ENCODE assay signal across 2 cellular contexts in genomic region chr5:150454492-150455229, GRCh38.
TF ChIP-seq lines count a peak whose summit lies in the region.

No MANE protein-coding gene starts in this region.

TF ChIP-seq in HepG2, 621 proteins besides CTCF, POLR2A, EP300 and RAD21:
- TF ChIP-seq, protein P1, sequence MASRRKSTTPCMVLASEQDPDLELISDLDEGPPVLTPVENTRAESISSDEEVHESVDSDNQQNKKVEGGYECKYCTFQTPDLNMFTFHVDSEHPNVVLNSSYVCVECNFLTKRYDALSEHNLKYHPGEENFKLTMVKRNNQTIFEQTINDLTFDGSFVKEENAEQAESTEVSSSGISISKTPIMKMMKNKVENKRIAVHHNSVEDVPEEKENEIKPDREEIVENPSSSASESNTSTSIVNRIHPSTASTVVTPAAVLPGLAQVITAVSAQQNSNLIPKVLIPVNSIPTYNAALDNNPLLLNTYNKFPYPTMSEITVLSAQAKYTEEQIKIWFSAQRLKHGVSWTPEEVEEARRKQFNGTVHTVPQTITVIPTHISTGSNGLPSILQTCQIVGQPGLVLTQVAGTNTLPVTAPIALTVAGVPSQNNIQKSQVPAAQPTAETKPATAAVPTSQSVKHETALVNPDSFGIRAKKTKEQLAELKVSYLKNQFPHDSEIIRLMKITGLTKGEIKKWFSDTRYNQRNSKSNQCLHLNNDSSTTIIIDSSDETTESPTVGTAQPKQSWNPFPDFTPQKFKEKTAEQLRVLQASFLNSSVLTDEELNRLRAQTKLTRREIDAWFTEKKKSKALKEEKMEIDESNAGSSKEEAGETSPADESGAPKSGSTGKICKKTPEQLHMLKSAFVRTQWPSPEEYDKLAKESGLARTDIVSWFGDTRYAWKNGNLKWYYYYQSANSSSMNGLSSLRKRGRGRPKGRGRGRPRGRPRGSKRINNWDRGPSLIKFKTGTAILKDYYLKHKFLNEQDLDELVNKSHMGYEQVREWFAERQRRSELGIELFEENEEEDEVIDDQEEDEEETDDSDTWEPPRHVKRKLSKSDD (CRISPR knock-in tag; IDR thresholded peaks at IDR 0.05; ENCODE audit: low read depth): no peak
- no peak for TF ChIP-seq ZNF569 (CRISPR knock-in tag; IDR thresholded peaks at IDR 0.05; ENCODE audit: borderline replicate concordance)
- no peak for TF ChIP-seq CBFB (CRISPR knock-in tag; IDR thresholded peaks at IDR 0.05)
- no peak for TF ChIP-seq ZNF782 (CRISPR knock-in tag; IDR thresholded peaks at IDR 0.05; ENCODE audit: borderline replicate concordance)
- TF ChIP-seq SOX6 (IDR thresholded peaks at IDR 0.05): no peak
- no peak for TF ChIP-seq SOX6 (CRISPR knock-in tag; IDR thresholded peaks at IDR 0.05)
- no peak for TF ChIP-seq TCF7 (IDR thresholded peaks at IDR 0.05; ENCODE audit: low read depth)
- no peak for TF ChIP-seq ONECUT2 (CRISPR knock-in tag; IDR thresholded peaks at IDR 0.05)
- no peak for TF ChIP-seq ZNF124 (CRISPR knock-in tag; IDR thresholded peaks at IDR 0.05)
- TF ChIP-seq, protein P2, sequence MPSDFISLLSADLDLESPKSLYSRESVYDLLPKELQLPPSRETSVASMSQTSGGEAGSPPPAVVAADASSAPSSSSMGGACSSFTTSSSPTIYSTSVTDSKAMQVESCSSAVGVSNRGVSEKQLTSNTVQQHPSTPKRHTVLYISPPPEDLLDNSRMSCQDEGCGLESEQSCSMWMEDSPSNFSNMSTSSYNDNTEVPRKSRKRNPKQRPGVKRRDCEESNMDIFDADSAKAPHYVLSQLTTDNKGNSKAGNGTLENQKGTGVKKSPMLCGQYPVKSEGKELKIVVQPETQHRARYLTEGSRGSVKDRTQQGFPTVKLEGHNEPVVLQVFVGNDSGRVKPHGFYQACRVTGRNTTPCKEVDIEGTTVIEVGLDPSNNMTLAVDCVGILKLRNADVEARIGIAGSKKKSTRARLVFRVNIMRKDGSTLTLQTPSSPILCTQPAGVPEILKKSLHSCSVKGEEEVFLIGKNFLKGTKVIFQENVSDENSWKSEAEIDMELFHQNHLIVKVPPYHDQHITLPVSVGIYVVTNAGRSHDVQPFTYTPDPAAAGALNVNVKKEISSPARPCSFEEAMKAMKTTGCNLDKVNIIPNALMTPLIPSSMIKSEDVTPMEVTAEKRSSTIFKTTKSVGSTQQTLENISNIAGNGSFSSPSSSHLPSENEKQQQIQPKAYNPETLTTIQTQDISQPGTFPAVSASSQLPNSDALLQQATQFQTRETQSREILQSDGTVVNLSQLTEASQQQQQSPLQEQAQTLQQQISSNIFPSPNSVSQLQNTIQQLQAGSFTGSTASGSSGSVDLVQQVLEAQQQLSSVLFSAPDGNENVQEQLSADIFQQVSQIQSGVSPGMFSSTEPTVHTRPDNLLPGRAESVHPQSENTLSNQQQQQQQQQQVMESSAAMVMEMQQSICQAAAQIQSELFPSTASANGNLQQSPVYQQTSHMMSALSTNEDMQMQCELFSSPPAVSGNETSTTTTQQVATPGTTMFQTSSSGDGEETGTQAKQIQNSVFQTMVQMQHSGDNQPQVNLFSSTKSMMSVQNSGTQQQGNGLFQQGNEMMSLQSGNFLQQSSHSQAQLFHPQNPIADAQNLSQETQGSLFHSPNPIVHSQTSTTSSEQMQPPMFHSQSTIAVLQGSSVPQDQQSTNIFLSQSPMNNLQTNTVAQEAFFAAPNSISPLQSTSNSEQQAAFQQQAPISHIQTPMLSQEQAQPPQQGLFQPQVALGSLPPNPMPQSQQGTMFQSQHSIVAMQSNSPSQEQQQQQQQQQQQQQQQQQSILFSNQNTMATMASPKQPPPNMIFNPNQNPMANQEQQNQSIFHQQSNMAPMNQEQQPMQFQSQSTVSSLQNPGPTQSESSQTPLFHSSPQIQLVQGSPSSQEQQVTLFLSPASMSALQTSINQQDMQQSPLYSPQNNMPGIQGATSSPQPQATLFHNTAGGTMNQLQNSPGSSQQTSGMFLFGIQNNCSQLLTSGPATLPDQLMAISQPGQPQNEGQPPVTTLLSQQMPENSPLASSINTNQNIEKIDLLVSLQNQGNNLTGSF (CRISPR knock-in tag; IDR thresholded peaks at IDR 0.05): no peak
- no peak for TF ChIP-seq DNMT3B (CRISPR knock-in tag; conservative IDR thresholded peaks at IDR 0.05)
- no peak for TF ChIP-seq ZNF326 (CRISPR knock-in tag; IDR thresholded peaks at IDR 0.05; ENCODE audit: borderline replicate concordance)
- TF ChIP-seq SNAPC5 (CRISPR knock-in tag; IDR thresholded peaks at IDR 0.05; ENCODE audit: borderline replicate concordance): no peak
- TF ChIP-seq ARNTL (CRISPR knock-in tag; IDR thresholded peaks at IDR 0.05): no peak

TF ChIP-seq in K562, 482 proteins besides CTCF, POLR2A, EP300 and RAD21 (continues in another document):
- no peak for TF ChIP-seq ZC3H4 (CRISPR knock-in tag; IDR thresholded peaks at IDR 0.05; ENCODE audit: borderline replicate concordance)
- TF ChIP-seq, protein P3, sequence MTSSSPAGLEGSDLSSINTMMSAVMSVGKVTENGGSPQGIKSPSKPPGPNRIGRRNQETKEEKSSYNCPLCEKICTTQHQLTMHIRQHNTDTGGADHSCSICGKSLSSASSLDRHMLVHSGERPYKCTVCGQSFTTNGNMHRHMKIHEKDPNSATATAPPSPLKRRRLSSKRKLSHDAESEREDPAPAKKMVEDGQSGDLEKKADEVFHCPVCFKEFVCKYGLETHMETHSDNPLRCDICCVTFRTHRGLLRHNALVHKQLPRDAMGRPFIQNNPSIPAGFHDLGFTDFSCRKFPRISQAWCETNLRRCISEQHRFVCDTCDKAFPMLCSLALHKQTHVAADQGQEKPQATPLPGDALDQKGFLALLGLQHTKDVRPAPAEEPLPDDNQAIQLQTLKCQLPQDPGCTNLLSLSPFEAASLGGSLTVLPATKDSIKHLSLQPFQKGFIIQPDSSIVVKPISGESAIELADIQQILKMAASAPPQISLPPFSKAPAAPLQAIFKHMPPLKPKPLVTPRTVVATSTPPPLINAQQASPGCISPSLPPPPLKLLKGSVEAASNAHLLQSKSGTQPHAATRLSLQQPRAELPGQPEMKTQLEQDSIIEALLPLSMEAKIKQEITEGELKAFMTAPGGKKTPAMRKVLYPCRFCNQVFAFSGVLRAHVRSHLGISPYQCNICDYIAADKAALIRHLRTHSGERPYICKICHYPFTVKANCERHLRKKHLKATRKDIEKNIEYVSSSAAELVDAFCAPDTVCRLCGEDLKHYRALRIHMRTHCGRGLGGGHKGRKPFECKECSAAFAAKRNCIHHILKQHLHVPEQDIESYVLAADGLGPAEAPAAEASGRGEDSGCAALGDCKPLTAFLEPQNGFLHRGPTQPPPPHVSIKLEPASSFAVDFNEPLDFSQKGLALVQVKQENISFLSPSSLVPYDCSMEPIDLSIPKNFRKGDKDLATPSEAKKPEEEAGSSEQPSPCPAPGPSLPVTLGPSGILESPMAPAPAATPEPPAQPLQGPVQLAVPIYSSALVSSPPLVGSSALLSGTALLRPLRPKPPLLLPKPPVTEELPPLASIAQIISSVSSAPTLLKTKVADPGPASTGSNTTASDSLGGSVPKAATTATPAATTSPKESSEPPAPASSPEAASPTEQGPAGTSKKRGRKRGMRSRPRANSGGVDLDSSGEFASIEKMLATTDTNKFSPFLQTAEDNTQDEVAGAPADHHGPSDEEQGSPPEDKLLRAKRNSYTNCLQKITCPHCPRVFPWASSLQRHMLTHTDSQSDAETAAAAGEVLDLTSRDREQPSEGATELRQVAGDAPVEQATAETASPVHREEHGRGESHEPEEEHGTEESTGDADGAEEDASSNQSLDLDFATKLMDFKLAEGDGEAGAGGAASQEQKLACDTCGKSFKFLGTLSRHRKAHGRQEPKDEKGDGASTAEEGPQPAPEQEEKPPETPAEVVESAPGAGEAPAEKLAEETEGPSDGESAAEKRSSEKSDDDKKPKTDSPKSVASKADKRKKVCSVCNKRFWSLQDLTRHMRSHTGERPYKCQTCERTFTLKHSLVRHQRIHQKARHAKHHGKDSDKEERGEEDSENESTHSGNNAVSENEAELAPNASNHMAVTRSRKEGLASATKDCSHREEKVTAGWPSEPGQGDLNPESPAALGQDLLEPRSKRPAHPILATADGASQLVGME (CRISPR knock-in tag; IDR thresholded peaks at IDR 0.05): no peak
- TF ChIP-seq GTF3C2 (IDR thresholded peaks at IDR 0.05; ENCODE audit: borderline replicate concordance, extremely low read depth, insufficient read length): no peak
- TF ChIP-seq KLF6 (CRISPR knock-in tag; IDR thresholded peaks at IDR 0.05; ENCODE audit: borderline replicate concordance): no peak
- 0 out of 2 replicates have a peak, but pooled peaks have one; percentile 45 for TF ChIP-seq ZNF311 (CRISPR knock-in tag; IDR thresholded peaks at IDR 0.05)
- TF ChIP-seq DMBX1 (CRISPR knock-in tag; IDR thresholded peaks at IDR 0.05; ENCODE audit: borderline replicate concordance): peak; percentile 75
- TF ChIP-seq SNIP1 (IDR thresholded peaks at IDR 0.05; ENCODE audit: low read depth): no peak
- TF ChIP-seq, protein P4, sequence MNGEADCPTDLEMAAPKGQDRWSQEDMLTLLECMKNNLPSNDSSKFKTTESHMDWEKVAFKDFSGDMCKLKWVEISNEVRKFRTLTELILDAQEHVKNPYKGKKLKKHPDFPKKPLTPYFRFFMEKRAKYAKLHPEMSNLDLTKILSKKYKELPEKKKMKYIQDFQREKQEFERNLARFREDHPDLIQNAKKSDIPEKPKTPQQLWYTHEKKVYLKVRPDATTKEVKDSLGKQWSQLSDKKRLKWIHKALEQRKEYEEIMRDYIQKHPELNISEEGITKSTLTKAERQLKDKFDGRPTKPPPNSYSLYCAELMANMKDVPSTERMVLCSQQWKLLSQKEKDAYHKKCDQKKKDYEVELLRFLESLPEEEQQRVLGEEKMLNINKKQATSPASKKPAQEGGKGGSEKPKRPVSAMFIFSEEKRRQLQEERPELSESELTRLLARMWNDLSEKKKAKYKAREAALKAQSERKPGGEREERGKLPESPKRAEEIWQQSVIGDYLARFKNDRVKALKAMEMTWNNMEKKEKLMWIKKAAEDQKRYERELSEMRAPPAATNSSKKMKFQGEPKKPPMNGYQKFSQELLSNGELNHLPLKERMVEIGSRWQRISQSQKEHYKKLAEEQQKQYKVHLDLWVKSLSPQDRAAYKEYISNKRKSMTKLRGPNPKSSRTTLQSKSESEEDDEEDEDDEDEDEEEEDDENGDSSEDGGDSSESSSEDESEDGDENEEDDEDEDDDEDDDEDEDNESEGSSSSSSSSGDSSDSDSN (IDR thresholded peaks at IDR 0.05; ENCODE audit: borderline replicate concordance in 1 of 2, low read depth in 2 of 2, low read length in 2 of 2): no peak
- TF ChIP-seq THAP12 (CRISPR knock-in tag; IDR thresholded peaks at IDR 0.05): no peak
- no peak for TF ChIP-seq SREBF1 (IDR thresholded peaks at IDR 0.05; ENCODE audit: borderline replicate concordance, low read depth, low read length)
- TF ChIP-seq CREBBP (IDR thresholded peaks at IDR 0.05; ENCODE audit: low read depth, low read length): no peak
- no peak for TF ChIP-seq TSHZ1 (CRISPR knock-in tag; IDR thresholded peaks at IDR 0.05)
- TF ChIP-seq, protein P5, sequence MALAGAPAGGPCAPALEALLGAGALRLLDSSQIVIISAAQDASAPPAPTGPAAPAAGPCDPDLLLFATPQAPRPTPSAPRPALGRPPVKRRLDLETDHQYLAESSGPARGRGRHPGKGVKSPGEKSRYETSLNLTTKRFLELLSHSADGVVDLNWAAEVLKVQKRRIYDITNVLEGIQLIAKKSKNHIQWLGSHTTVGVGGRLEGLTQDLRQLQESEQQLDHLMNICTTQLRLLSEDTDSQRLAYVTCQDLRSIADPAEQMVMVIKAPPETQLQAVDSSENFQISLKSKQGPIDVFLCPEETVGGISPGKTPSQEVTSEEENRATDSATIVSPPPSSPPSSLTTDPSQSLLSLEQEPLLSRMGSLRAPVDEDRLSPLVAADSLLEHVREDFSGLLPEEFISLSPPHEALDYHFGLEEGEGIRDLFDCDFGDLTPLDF (CRISPR knock-in tag; IDR thresholded peaks at IDR 0.05): no peak
